In genomic region chr4:37968747-37969146, GRCh38 we compare ENCODE assay signal across 2 cellular contexts.
TF ChIP-seq lines count a peak whose summit lies in the region.

No MANE protein-coding gene starts in this region.

TF ChIP-seq in HepG2, 621 proteins besides CTCF, POLR2A, EP300 and RAD21:
- TF ChIP-seq ZNF317 (CRISPR knock-in tag; IDR thresholded peaks at IDR 0.05) (peak; percentile 91), CEBPG (CRISPR knock-in tag; IDR thresholded peaks at IDR 0.05) (no peak)

TF ChIP-seq in endothelial cell of umbilical vein, 7 proteins besides CTCF, POLR2A, EP300 and RAD21:
- TF ChIP-seq FOS (IDR thresholded peaks at IDR 0.05; ENCODE audit: borderline replicate concordance, insufficient read depth, low read length) (no peak), MAX (IDR thresholded peaks at IDR 0.05; ENCODE audit: insufficient read depth, insufficient read length) (no peak), MYC (IDR thresholded peaks at IDR 0.05; ENCODE audit: low read depth, low read length) (no peak), JUN (IDR thresholded peaks at IDR 0.05; ENCODE audit: borderline replicate concordance, insufficient read depth, insufficient read length, low read depth) (no peak)
